Comparison of ENCODE assay signal across 17 cellular contexts in the genomic region with DNA sequence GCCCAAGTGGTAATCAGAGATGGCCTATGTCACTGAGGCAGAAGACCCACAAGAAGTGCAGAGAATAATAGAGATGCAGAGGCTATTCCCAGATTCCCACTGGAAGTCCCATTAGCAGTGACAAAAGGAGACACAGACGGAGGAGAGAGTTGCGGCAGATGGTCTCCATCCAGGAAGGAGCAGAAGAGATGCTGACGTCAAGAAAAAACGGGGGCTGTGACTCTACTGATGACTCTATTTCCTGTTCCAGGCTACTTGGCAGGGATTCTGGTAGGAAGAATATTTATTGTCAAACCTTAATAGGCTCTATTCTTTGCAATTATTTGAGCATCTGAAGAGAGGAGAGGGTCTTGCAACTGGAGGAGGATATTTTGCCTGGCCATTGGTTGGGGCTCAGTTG.
A peak's percentile ranks its signal among the peaks of the same experiment; 100 is the strongest.
DNase-seq lines count a peak whose midpoint lies in the region; ATAC-seq and TF ChIP-seq lines count a peak whose summit lies in the region.
"Had no signal": no experiment of that assay in that cellular context is flagged by ENCODE, and none has a peak within 500 bp of the region (broad histone marks: within the 10 kb centered on the region; RNA-seq: fewer than 3 reads in every experiment).

No MANE protein-coding gene starts in this region.

- H2AFZ ChIP-seq in trophoblast cell (ENCODE audit: insufficient read depth, low read length, poor library complexity), result no peak overlapping the region
- H2AFZ ChIP-seq: hepatocyte had no signal

- H3K27ac ChIP-seq in adrenal gland (peak overlapping the region in 4 of 5 donors; percentile 8 to 82 (median 58)), right lobe of liver (peak overlapping the region in 2 of 3 donors; percentile 7 to 60), trophoblast cell (ENCODE audit: low read depth, low read length) (no peak overlapping the region)
- H3K27ac ChIP-seq: C4-2B, hepatocyte had no signal

- no peaks in the 10 kb centered on the region for H3K79me2 ChIP-seq in trophoblast cell (ENCODE audit: control insufficient read depth, insufficient read depth, low read length, poor library complexity)
- H3K79me2 ChIP-seq: hepatocyte had no signal

- H3K4me3 ChIP-seq in adrenal gland (no peak overlapping the region), right lobe of liver (no peak overlapping the region), trophoblast cell (ENCODE audit: low read depth, low read length) (no peak overlapping the region)
- H3K4me3 ChIP-seq: hepatocyte had no signal

- ATAC-seq in Right ventricle myocardium superior (ENCODE audit: poor library complexity) (peak; percentile 30), right lobe of liver (peak; percentile 51 to 87 (median 61)), HG03432 (IDR thresholded peaks at IDR 0.05; ENCODE audit: unreplicated experiment) (no peak), HG03565 (IDR thresholded peaks at IDR 0.05; ENCODE audit: unreplicated experiment) (no peak)
- ATAC-seq: HCT116 had no signal

- no peak overlapping the region for H3K4me2 ChIP-seq in trophoblast cell (ENCODE audit: low read length)
- H3K4me2 ChIP-seq: hepatocyte had no signal

- H3K9ac ChIP-seq in trophoblast cell (ENCODE audit: low read length), result no peak overlapping the region

- H4K8ac ChIP-seq in trophoblast cell (ENCODE audit: low read depth, low read length), result no peak overlapping the region

- H3K79me1 ChIP-seq in trophoblast cell (ENCODE audit: low read length), result peaks cover 13% of the 10 kb centered on the region

- TF ChIP-seq CTCF in adrenal gland (IDR thresholded peaks at IDR 0.05), result no peak
- TF ChIP-seq CTCF in right lobe of liver (IDR thresholded peaks at IDR 0.05), result no peak

- no peaks in the 10 kb centered on the region for H3K27me3 ChIP-seq in adrenal gland
- H3K27me3 ChIP-seq in right lobe of liver, result no peaks in the 10 kb centered on the region
- no peaks in the 10 kb centered on the region for H3K27me3 ChIP-seq in trophoblast cell (ENCODE audit: insufficient read depth, low read length)
- H3K27me3 ChIP-seq: hepatocyte had no signal

- no peak for TF ChIP-seq POLR2A in adrenal gland (IDR thresholded peaks at IDR 0.05)
- TF ChIP-seq POLR2A in right lobe of liver (IDR thresholded peaks at IDR 0.05), result no peak

- intact Hi-C loops in adrenal gland (cut with DNase I) (no loop called here), Right ventricle myocardium superior (cut with DNase I) (no loop called here), right lobe of liver (cut with DNase I) (no loop called here)

- H3K4ac ChIP-seq in trophoblast cell (ENCODE audit: low read depth, low read length), result no peak overlapping the region

- peaks cover 0 to 16% (median 0%) of the 10 kb centered on the region in 3 donors for H3K9me3 ChIP-seq in adrenal gland (replicated peaks in 1 of 3)
- H3K9me3 ChIP-seq in right lobe of liver, result peaks cover 0 to 5% (median 0%) of the 10 kb centered on the region in 4 donors
- peaks cover 10% of the 10 kb centered on the region for H3K9me3 ChIP-seq in trophoblast cell (ENCODE audit: insufficient read depth, low read depth, low read length)

- H2BK5ac ChIP-seq in trophoblast cell (ENCODE audit: low read depth, low read length, poor library complexity), result no peak overlapping the region

- H4K91ac ChIP-seq in trophoblast cell (ENCODE audit: low read depth, low read length), result no peak overlapping the region

- H3K18ac ChIP-seq in trophoblast cell (ENCODE audit: low read length), result no peak overlapping the region

- no peaks in the 10 kb centered on the region for H3K36me3 ChIP-seq in adrenal gland (replicated peaks in 1 of 2)
- H3K36me3 ChIP-seq in right lobe of liver, result no peaks in the 10 kb centered on the region
- no peaks in the 10 kb centered on the region for H3K36me3 ChIP-seq in trophoblast cell (ENCODE audit: control insufficient read depth in 1 of 2, insufficient read depth in 2 of 2, low read length in 2 of 2)

- H3K23ac ChIP-seq in trophoblast cell (ENCODE audit: low read length), result no peak overlapping the region

- H4K12ac ChIP-seq in trophoblast cell (ENCODE audit: low read depth, low read length), result no peak overlapping the region

- 49 to 53% (median 50%) methylated on average over 4 of the region's 4 CpGs for WGBS in adrenal gland, 4 donors
- 33% methylated on average over 4 of the region's 4 CpGs for WGBS in right lobe of liver (ENCODE audit: insufficient coverage, low coverage, low lambda C conversion rate, missing lambda C conversion rate)
- WGBS in trophoblast cell (ENCODE audit: extremely low coverage, insufficient coverage, insufficient read length), result no CpG with 5 or more reads among the region's 4 CpGs

- H2BK120ac ChIP-seq in trophoblast cell (ENCODE audit: insufficient read depth, low read length, poor library complexity), result no peak overlapping the region

- H2AK5ac ChIP-seq in trophoblast cell (ENCODE audit: low read length), result no peak overlapping the region

- peak; percentile 45 for DNase-seq in EL
- peak in 4 of 7 donors; percentile 32 to 69 (median 36) for DNase-seq in adrenal gland
- no peak for DNase-seq in Right ventricle myocardium superior
- DNase-seq in right lobe of liver, result no peak
- no peak for DNase-seq in trophoblast cell
- DNase-seq in NCI-H1092 (lab: John Stamatoyannopoulos, UW), result no peak
- DNase-seq: ACHN; activated CD4-positive, alpha-beta T cell treated with anti-CD3 and anti-CD28 coated beads for 1 hour; activated naive CD8-positive, alpha-beta T cell treated with anti-CD3 and anti-CD28 coated beads for 36 hours; GF-D8; NCI-H187; substantia nigra had no signal

- no peak overlapping the region for H2BK12ac ChIP-seq in trophoblast cell (ENCODE audit: low read length)

- no peaks in the 10 kb centered on the region for H3K4me1 ChIP-seq in adrenal gland (replicated peaks in 1 of 2)
- no peaks in the 10 kb centered on the region for H3K4me1 ChIP-seq in right lobe of liver
- peaks cover 5 to 10% of the 10 kb centered on the region in 2 experiments for H3K4me1 ChIP-seq in trophoblast cell (ENCODE audit: control insufficient read depth in 1 of 2, insufficient read depth in 2 of 2, low read length in 2 of 2)

- H3K14ac ChIP-seq in trophoblast cell (ENCODE audit: low read length), result no peak overlapping the region

Comparison
In these comparisons a context has a peak if more than half of its experiments do, and no peak if none do; other contexts are left out.
1. DNase-seq: peak in EL (single experiment) and adrenal gland (4 of 7); none in Right ventricle myocardium superior (single experiment), right lobe of liver (0 of 3), trophoblast cell (0 of 2) and NCI-H1092 (single experiment).
2. ATAC-seq: peak in Right ventricle myocardium superior (single experiment) and right lobe of liver (4 of 4); none in HG03432 (single experiment) and HG03565 (single experiment).